1 cellular context compared by ENCODE assay signal in the genomic region with DNA sequence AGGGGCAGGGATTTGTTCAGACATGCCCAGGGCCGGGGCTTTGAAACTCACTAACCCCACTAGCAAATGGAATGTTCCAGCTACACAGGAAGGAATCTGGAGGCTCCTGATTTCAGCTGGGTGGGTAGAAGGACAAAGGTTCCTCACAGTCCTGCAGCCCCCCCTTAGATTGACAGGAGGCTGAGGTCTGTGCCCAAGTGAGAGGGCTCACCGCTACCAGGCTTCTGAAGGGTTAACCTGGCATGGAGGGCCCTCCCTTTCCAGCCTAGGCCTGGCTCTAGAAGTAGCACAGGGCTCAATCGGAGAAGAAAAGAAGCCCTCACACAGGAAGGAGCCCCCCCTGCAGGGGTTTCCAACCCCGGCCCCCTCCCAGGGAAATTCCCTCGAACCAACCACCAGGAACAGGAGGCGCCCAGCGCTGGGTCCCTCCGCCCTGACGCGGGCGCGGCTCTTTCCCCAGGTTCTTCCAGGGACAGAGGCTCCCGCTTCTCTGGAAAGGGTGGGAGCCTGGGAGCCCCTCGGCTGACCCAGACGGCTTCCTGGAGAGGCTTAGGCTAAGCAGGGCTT.
A peak's percentile ranks its signal among the peaks of the same experiment; 100 is the strongest.
TF ChIP-seq lines count a peak whose summit lies in the region.

No MANE protein-coding gene starts in this region.

TF ChIP-seq in HepG2, 621 proteins besides CTCF, POLR2A, EP300 and RAD21 (continued from another document):
- TF ChIP-seq SIX1 (CRISPR knock-in tag; IDR thresholded peaks at IDR 0.05; ENCODE audit: borderline replicate concordance), result no peak
- TF ChIP-seq, protein P1, sequence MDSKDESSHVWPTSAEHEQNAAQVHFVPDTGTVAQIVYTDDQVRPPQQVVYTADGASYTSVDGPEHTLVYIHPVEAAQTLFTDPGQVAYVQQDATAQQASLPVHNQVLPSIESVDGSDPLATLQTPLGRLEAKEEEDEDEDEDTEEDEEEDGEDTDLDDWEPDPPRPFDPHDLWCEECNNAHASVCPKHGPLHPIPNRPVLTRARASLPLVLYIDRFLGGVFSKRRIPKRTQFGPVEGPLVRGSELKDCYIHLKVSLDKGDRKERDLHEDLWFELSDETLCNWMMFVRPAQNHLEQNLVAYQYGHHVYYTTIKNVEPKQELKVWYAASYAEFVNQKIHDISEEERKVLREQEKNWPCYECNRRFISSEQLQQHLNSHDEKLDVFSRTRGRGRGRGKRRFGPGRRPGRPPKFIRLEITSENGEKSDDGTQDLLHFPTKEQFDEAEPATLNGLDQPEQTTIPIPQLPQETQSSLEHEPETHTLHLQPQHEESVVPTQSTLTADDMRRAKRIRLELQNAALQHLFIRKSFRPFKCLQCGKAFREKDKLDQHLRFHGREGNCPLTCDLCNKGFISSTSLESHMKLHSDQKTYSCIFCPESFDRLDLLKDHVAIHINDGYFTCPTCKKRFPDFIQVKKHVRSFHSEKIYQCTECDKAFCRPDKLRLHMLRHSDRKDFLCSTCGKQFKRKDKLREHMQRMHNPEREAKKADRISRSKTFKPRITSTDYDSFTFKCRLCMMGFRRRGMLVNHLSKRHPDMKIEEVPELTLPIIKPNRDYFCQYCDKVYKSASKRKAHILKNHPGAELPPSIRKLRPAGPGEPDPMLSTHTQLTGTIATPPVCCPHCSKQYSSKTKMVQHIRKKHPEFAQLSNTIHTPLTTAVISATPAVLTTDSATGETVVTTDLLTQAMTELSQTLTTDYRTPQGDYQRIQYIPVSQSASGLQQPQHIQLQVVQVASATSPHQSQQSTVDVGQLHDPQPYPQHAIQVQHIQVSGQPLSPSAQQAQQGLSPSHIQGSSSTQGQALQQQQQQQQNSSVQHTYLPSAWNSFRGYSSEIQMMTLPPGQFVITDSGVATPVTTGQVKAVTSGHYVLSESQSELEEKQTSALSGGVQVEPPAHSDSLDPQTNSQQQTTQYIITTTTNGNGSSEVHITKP (CRISPR knock-in tag; IDR thresholded peaks at IDR 0.05; ENCODE audit: low read depth), result peak; percentile 83
- peak; percentile 40; the same call in 1 of the 2 replicates for TF ChIP-seq SAP130 (CRISPR knock-in tag; IDR thresholded peaks at IDR 0.05; ENCODE audit: low read depth)
- no peak for TF ChIP-seq HCFC1 (IDR thresholded peaks at IDR 0.05; ENCODE audit: low read depth, low read length)
- TF ChIP-seq, protein P2, sequence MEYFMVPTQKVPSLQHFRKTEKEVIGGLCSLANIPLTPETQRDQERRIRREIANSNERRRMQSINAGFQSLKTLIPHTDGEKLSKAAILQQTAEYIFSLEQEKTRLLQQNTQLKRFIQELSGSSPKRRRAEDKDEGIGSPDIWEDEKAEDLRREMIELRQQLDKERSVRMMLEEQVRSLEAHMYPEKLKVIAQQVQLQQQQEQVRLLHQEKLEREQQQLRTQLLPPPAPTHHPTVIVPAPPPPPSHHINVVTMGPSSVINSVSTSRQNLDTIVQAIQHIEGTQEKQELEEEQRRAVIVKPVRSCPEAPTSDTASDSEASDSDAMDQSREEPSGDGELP (IDR thresholded peaks at IDR 0.05; ENCODE audit: borderline replicate concordance, low read depth), result peak; percentile 32; the same call in 1 of the 2 replicates
- TF ChIP-seq, protein P3, sequence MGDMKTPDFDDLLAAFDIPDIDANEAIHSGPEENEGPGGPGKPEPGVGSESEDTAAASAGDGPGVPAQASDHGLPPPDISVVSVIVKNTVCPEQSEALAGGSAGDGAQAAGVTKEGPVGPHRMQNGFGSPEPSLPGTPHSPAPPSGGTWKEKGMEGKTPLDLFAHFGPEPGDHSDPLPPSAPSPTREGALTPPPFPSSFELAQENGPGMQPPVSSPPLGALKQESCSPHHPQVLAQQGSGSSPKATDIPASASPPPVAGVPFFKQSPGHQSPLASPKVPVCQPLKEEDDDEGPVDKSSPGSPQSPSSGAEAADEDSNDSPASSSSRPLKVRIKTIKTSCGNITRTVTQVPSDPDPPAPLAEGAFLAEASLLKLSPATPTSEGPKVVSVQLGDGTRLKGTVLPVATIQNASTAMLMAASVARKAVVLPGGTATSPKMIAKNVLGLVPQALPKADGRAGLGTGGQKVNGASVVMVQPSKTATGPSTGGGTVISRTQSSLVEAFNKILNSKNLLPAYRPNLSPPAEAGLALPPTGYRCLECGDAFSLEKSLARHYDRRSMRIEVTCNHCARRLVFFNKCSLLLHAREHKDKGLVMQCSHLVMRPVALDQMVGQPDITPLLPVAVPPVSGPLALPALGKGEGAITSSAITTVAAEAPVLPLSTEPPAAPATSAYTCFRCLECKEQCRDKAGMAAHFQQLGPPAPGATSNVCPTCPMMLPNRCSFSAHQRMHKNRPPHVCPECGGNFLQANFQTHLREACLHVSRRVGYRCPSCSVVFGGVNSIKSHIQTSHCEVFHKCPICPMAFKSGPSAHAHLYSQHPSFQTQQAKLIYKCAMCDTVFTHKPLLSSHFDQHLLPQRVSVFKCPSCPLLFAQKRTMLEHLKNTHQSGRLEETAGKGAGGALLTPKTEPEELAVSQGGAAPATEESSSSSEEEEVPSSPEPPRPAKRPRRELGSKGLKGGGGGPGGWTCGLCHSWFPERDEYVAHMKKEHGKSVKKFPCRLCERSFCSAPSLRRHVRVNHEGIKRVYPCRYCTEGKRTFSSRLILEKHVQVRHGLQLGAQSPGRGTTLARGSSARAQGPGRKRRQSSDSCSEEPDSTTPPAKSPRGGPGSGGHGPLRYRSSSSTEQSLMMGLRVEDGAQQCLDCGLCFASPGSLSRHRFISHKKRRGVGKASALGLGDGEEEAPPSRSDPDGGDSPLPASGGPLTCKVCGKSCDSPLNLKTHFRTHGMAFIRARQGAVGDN (CRISPR knock-in tag; IDR thresholded peaks at IDR 0.05), result peak; percentile 60; the same call in 1 of the 2 replicates
- no peak for TF ChIP-seq ISL2 (CRISPR knock-in tag; IDR thresholded peaks at IDR 0.05)
- no peak for TF ChIP-seq SKI (IDR thresholded peaks at IDR 0.05; ENCODE audit: partially characterized antibody)
- peak; percentile 27 for TF ChIP-seq TEAD3 (CRISPR knock-in tag; optimal IDR thresholded peaks at IDR 0.05; ENCODE audit: borderline replicate concordance)
- TF ChIP-seq, protein P4, sequence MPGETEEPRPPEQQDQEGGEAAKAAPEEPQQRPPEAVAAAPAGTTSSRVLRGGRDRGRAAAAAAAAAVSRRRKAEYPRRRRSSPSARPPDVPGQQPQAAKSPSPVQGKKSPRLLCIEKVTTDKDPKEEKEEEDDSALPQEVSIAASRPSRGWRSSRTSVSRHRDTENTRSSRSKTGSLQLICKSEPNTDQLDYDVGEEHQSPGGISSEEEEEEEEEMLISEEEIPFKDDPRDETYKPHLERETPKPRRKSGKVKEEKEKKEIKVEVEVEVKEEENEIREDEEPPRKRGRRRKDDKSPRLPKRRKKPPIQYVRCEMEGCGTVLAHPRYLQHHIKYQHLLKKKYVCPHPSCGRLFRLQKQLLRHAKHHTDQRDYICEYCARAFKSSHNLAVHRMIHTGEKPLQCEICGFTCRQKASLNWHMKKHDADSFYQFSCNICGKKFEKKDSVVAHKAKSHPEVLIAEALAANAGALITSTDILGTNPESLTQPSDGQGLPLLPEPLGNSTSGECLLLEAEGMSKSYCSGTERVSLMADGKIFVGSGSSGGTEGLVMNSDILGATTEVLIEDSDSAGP (CRISPR knock-in tag; IDR thresholded peaks at IDR 0.05; ENCODE audit: borderline replicate concordance), result no peak
- no peak for TF ChIP-seq CHD4 (IDR thresholded peaks at IDR 0.05; ENCODE audit: borderline replicate concordance, low read length)
- TF ChIP-seq, protein P5, sequence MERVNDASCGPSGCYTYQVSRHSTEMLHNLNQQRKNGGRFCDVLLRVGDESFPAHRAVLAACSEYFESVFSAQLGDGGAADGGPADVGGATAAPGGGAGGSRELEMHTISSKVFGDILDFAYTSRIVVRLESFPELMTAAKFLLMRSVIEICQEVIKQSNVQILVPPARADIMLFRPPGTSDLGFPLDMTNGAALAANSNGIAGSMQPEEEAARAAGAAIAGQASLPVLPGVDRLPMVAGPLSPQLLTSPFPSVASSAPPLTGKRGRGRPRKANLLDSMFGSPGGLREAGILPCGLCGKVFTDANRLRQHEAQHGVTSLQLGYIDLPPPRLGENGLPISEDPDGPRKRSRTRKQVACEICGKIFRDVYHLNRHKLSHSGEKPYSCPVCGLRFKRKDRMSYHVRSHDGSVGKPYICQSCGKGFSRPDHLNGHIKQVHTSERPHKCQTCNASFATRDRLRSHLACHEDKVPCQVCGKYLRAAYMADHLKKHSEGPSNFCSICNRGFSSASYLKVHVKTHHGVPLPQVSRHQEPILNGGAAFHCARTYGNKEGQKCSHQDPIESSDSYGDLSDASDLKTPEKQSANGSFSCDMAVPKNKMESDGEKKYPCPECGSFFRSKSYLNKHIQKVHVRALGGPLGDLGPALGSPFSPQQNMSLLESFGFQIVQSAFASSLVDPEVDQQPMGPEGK (CRISPR knock-in tag; IDR thresholded peaks at IDR 0.05), result peak; percentile 83
- 0 out of 2 replicates have a peak, but pooled peaks have one; percentile 22 for TF ChIP-seq TBX2 (CRISPR knock-in tag; IDR thresholded peaks at IDR 0.05; ENCODE audit: borderline replicate concordance)
- no peak for TF ChIP-seq ZNF160 (CRISPR knock-in tag; IDR thresholded peaks at IDR 0.05)
- TF ChIP-seq, protein P6, sequence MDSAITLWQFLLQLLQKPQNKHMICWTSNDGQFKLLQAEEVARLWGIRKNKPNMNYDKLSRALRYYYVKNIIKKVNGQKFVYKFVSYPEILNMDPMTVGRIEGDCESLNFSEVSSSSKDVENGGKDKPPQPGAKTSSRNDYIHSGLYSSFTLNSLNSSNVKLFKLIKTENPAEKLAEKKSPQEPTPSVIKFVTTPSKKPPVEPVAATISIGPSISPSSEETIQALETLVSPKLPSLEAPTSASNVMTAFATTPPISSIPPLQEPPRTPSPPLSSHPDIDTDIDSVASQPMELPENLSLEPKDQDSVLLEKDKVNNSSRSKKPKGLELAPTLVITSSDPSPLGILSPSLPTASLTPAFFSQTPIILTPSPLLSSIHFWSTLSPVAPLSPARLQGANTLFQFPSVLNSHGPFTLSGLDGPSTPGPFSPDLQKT (CRISPR knock-in tag; IDR thresholded peaks at IDR 0.05; ENCODE audit: borderline replicate concordance), result no peak
- no peak for TF ChIP-seq SRF (IDR thresholded peaks at IDR 0.05; ENCODE audit: low read depth, low read length)
- TF ChIP-seq ZSCAN21 (CRISPR knock-in tag; IDR thresholded peaks at IDR 0.05; ENCODE audit: borderline replicate concordance), result 0 out of 2 replicates have a peak, but pooled peaks have one; percentile 18
- TF ChIP-seq ZFP36L2 (CRISPR knock-in tag; IDR thresholded peaks at IDR 0.05), result no peak
- TF ChIP-seq, protein P7, sequence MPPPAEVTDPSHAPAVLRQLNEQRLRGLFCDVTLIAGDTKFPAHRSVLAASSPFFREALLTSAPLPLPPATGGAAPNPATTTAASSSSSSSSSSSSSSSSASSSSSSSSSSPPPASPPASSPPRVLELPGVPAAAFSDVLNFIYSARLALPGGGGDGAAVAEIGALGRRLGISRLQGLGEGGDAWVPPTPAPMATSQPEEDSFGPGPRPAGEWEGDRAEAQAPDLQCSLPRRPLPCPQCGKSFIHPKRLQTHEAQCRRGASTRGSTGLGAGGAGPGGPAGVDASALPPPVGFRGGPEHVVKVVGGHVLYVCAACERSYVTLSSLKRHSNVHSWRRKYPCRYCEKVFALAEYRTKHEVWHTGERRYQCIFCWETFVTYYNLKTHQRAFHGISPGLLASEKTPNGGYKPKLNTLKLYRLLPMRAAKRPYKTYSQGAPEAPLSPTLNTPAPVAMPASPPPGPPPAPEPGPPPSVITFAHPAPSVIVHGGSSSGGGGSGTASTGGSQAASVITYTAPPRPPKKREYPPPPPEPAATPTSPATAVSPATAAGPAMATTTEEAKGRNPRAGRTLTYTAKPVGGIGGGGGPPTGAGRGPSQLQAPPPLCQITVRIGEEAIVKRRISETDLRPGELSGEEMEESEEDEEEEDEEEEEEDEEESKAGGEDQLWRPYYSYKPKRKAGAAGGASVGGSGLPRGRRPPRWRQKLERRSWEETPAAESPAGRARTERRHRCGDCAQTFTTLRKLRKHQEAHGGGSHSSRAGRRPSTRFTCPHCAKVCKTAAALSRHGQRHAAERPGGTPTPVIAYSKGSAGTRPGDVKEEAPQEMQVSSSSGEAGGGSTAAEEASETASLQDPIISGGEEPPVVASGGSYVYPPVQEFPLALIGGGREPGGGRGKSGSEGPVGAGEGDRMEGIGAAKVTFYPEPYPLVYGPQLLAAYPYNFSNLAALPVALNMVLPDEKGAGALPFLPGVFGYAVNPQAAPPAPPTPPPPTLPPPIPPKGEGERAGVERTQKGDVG (CRISPR knock-in tag; IDR thresholded peaks at IDR 0.05; ENCODE audit: borderline replicate concordance), result no peak
- TF ChIP-seq, protein P8, sequence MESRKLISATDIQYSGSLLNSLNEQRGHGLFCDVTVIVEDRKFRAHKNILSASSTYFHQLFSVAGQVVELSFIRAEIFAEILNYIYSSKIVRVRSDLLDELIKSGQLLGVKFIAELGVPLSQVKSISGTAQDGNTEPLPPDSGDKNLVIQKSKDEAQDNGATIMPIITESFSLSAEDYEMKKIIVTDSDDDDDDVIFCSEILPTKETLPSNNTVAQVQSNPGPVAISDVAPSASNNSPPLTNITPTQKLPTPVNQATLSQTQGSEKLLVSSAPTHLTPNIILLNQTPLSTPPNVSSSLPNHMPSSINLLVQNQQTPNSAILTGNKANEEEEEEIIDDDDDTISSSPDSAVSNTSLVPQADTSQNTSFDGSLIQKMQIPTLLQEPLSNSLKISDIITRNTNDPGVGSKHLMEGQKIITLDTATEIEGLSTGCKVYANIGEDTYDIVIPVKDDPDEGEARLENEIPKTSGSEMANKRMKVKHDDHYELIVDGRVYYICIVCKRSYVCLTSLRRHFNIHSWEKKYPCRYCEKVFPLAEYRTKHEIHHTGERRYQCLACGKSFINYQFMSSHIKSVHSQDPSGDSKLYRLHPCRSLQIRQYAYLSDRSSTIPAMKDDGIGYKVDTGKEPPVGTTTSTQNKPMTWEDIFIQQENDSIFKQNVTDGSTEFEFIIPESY (CRISPR knock-in tag; IDR thresholded peaks at IDR 0.05), result peak; percentile 30; the same call in 1 of the 2 replicates
- TF ChIP-seq ZNF720 (CRISPR knock-in tag; IDR thresholded peaks at IDR 0.05), result no peak
- TF ChIP-seq RXRA (CRISPR knock-in tag; IDR thresholded peaks at IDR 0.05), result 0 out of 2 replicates have a peak, but pooled peaks have one; percentile 32
- TF ChIP-seq, protein P9, sequence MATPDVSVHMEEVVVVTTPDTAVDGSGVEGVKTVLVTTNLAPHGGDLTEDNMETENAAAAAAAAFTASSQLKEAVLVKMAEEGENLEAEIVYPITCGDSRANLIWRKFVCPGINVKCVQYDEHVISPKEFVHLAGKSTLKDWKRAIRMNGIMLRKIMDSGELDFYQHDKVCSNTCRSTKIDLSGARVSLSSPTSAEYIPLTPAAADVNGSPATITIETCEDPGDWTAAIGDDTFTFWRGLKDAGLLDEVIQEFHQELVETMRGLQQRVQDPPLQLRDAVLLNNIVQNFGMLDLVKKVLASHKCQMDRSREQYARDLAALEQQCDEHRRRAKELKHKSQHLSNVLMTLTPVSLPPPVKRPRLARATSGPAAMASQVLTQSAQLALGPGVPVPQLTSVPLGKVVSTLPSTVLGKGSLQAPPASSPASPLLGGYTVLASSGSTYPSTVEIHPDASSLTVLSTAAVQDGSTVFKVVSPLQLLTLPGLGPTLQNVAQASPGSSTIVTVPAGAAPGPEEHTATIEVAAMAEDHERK (CRISPR knock-in tag; IDR thresholded peaks at IDR 0.05; ENCODE audit: low read depth), result no peak
- TF ChIP-seq, protein P10, sequence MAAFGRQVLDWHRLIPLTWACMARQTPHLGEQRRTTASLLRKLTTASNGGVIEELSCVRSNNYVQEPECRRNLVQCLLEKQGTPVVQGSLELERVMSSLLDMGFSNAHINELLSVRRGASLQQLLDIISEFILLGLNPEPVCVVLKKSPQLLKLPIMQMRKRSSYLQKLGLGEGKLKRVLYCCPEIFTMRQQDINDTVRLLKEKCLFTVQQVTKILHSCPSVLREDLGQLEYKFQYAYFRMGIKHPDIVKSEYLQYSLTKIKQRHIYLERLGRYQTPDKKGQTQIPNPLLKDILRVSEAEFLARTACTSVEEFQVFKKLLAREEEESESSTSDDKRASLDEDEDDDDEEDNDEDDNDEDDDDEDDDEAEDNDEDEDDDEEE (CRISPR knock-in tag; IDR thresholded peaks at IDR 0.05), result 0 out of 2 replicates have a peak, but pooled peaks have one; percentile 38
- peak; percentile 97 for TF ChIP-seq TP53 (CRISPR knock-in tag; conservative IDR thresholded peaks at IDR 0.05)
- TF ChIP-seq PHF8 (CRISPR knock-in tag; IDR thresholded peaks at IDR 0.05), result 0 out of 2 replicates have a peak, but pooled peaks have one; percentile 2
- 0 out of 2 replicates have a peak, but pooled peaks have one; percentile 39 for TF ChIP-seq HDAC2 (CRISPR knock-in tag; IDR thresholded peaks at IDR 0.05)
